Comparison of ENCODE assay signal across 26 cellular contexts in genomic region chr22:41116342-41116741, GRCh38. TPM values are rescaled to one million over a fixed set of nuclear protein-coding genes. Genes with fewer than 3 reads are reported as not detected.
A peak's percentile ranks its signal among the peaks of the same experiment; 100 is the strongest.
DNase-seq lines count a peak whose midpoint lies in the region; ATAC-seq, FAIRE-seq and TF ChIP-seq lines count a peak whose summit lies in the region.
"Had no signal": no experiment of that assay in that cellular context is flagged by ENCODE, and none has a peak within 500 bp of the region (broad histone marks: within the 10 kb centered on the region; RNA-seq: fewer than 3 reads in every experiment).

No MANE protein-coding gene starts in this region.

- H3K27me3 ChIP-seq in CD4-positive, CD25-positive, alpha-beta regulatory T cell (ENCODE audit: control insufficient read depth, insufficient read depth, low read length) = no peaks in the 10 kb centered on the region
- no peaks in the 10 kb centered on the region for H3K27me3 ChIP-seq in K562 (ENCODE audit: control insufficient read depth in 2 of 2, insufficient read depth in 2 of 2, low read length in 2 of 2)
- H3K27me3 ChIP-seq: BE2C, BLaER1 had no signal

- no peak overlapping the region for H3K4me3 Mint-ChIP-seq in CD4-positive, CD25-positive, alpha-beta regulatory T cell
- H3K4me3 Mint-ChIP-seq in endothelial cell (ENCODE audit: unreplicated experiment) = no peak overlapping the region
- H3K4me3 Mint-ChIP-seq: CD14-positive monocyte; CD4-positive, alpha-beta T cell; CD8-positive, alpha-beta T cell had no signal

- H3K9me1 ChIP-seq in K562 (ENCODE audit: control insufficient read depth, insufficient read depth, low read length) = no peaks in the 10 kb centered on the region

- DNase-seq in CD4-positive, CD25-positive, alpha-beta regulatory T cell = no peak
- DNase-seq in K562 (ENCODE audit: extremely low read depth in 1 of 4, low spot score in 3 of 4) = no peak
- DNase-seq in endothelial cell (ENCODE audit: low spot score) = no peak
- no peak for DNase-seq in NOMO-1 treated with dmso at 0.1 percent for 144 hours (lab: John Stamatoyannopoulos, UW; ENCODE audit: unreplicated experiment)
- no peak for DNase-seq in GM13976 (ENCODE audit: low spot score)
- DNase-seq: 8988T; ACHN; BE2C; C1 segment of cervical spinal cord; CD4-positive, alpha-beta T cell; CD8-positive, alpha-beta T cell; DMS 273 treated with DMSO at 0.1 percent for 48 hours; DMS153; DMS53; DMS79; DND-41; EL; GDM1 had no signal

- peaks cover 82% of the 10 kb centered on the region for H3K79me2 ChIP-seq in K562 (ENCODE audit: control insufficient read depth, insufficient read depth, low read length)

- 93% methylated on average over 2 of the region's 2 CpGs for WGBS in K562 (ENCODE audit: insufficient coverage, low coverage, missing lambda C conversion rate)

- BruUV-seq in K562 (replicated peaks; lab: Mats Ljungman, UMichigan) = no TSS peak

- H4K20me1 ChIP-seq in K562 (replicated peaks; ENCODE audit: control insufficient read depth, insufficient read depth, low read length) = no peaks in the 10 kb centered on the region

- H3K27ac ChIP-seq in CD4-positive, CD25-positive, alpha-beta regulatory T cell (ENCODE audit: insufficient read depth, low read length, poor library complexity, severe bottlenecking) = no peak overlapping the region
- H3K27ac ChIP-seq in HEK293 (ENCODE audit: extremely low read depth, low read depth, low read length) = no peak overlapping the region
- H3K27ac ChIP-seq in K562 (ENCODE audit: extremely low read depth, low read depth, low read length) = no peak overlapping the region
- H3K27ac ChIP-seq: BLaER1 had no signal

- TF ChIP-seq RAD21 in K562 (CRISPR knock-in tag; conservative IDR thresholded peaks at IDR 0.05 in 1 of 2, IDR thresholded peaks at IDR 0.05 in 1 of 2) = no peak

- H3K36me3 ChIP-seq in CD4-positive, CD25-positive, alpha-beta regulatory T cell (ENCODE audit: control insufficient read depth, insufficient read depth, low read length) = peaks cover 60% of the 10 kb centered on the region
- peaks cover 41 to 63% of the 10 kb centered on the region in 2 experiments for H3K36me3 ChIP-seq in HEK293 (ENCODE audit: control insufficient read depth in 2 of 2, insufficient read depth in 1 of 2, low read length in 2 of 2)
- H3K36me3 ChIP-seq in K562 (ENCODE audit: control insufficient read depth, insufficient read depth, low read length) = peaks cover 36% of the 10 kb centered on the region

- no peak for TF ChIP-seq EP300 in K562 (IDR thresholded peaks at IDR 0.05; ENCODE audit: low read length)

- in situ Hi-C loops in K562 (cut with MboI) (no loop called here), GM13976 (cut with MboI; ENCODE audit: low sequenced_read_pairs, unreplicated experiment) (no loop called here)

- POLR2A ChIA-PET in HEK293 (lab: Yijun Ruan, JAX) (interaction anchor here (0.8 kb wide), 1 partner anchor 23 kb away, joined by 3 read pairs; no protein-coding TSS in a partner anchor), K562 (lab: Yijun Ruan, JAX) (no interaction called here)

- peaks cover 11 to 65% (median 47%) of the 10 kb centered on the region in 4 donors for H3K4me1 Mint-ChIP-seq in CD4-positive, CD25-positive, alpha-beta regulatory T cell
- H3K4me1 Mint-ChIP-seq in endothelial cell (ENCODE audit: unreplicated experiment) = peaks cover 9% of the 10 kb centered on the region

- no peak for FAIRE-seq in K562 (lab: Jason Lieb, UNC)
- FAIRE-seq: A204.1, GM12878, GM12892 had no signal

- H3K9me3 Mint-ChIP-seq in CD4-positive, CD25-positive, alpha-beta regulatory T cell = peaks cover 0 to 3% (median 0%) of the 10 kb centered on the region in 7 donors
- H3K9me3 Mint-ChIP-seq in endothelial cell (ENCODE audit: unreplicated experiment) = no peaks in the 10 kb centered on the region
- H3K9me3 Mint-ChIP-seq: CD4-positive, alpha-beta T cell; CD8-positive, alpha-beta T cell had no signal

- H3K4me2 ChIP-seq in K562 (ENCODE audit: insufficient read depth, low read length) = no peak overlapping the region
- H3K4me2 ChIP-seq: BLaER1 had no signal

- no peaks in the 10 kb centered on the region for H3K27me3 Mint-ChIP-seq in CD4-positive, CD25-positive, alpha-beta regulatory T cell
- no peaks in the 10 kb centered on the region for H3K27me3 Mint-ChIP-seq in endothelial cell (ENCODE audit: unreplicated experiment)
- H3K27me3 Mint-ChIP-seq: CD4-positive, alpha-beta T cell had no signal

- no peaks in the 10 kb centered on the region for H3K9me3 ChIP-seq in CD4-positive, CD25-positive, alpha-beta regulatory T cell (ENCODE audit: control insufficient read depth in 2 of 2, low read length in 2 of 2)
- H3K9me3 ChIP-seq in HEK293 (ENCODE audit: control insufficient read depth, insufficient read depth, low read depth, low read length) (no peaks in the 10 kb centered on the region), K562 (replicated peaks; ENCODE audit: control insufficient read depth, insufficient read depth, low read depth, low read length) (no peaks in the 10 kb centered on the region)
- H3K9me3 ChIP-seq: BE2C, BLaER1 had no signal

- no peak for ATAC-seq in CD4-positive, CD25-positive, alpha-beta regulatory T cell (ENCODE audit: low read depth in 2 of 2)
- ATAC-seq in K562 (no peak), GM21528 (IDR thresholded peaks at IDR 0.05; ENCODE audit: low FRiP score, unreplicated experiment) (no peak), GM19328 (IDR thresholded peaks at IDR 0.05; ENCODE audit: unreplicated experiment) (no peak)
- ATAC-seq: CD8-positive, alpha-beta T cell had no signal

- CTCF ChIA-PET in HEK293 (lab: Yijun Ruan, JAX) (interaction anchor here (0.6 to 2.5 kb wide), 2 partner anchors 69 to 194 kb away, joined by 3 to 9 read pairs; no protein-coding TSS in a partner anchor), K562 (lab: Yijun Ruan, JAX; ENCODE audit: low intra/inter-chr PET ratio) (no interaction called here)

- H2AFZ ChIP-seq in K562 (ENCODE audit: low read depth, low read length) = no peak overlapping the region

- H3K4me3 ChIP-seq in CD4-positive, CD25-positive, alpha-beta regulatory T cell (ENCODE audit: low read depth, low read length) = no peak overlapping the region
- H3K4me3 ChIP-seq in HEK293 (ENCODE audit: low read depth, low read length) = no peak overlapping the region
- H3K4me3 ChIP-seq in K562 = no peak overlapping the region
- H3K4me3 ChIP-seq: BLaER1, GM12878 had no signal

- peaks cover 22% of the 10 kb centered on the region for H3K4me1 ChIP-seq in CD4-positive, CD25-positive, alpha-beta regulatory T cell (ENCODE audit: control insufficient read depth, insufficient read depth, low read length, poor library complexity, severe bottlenecking)
- H3K4me1 ChIP-seq in HEK293 (ENCODE audit: control insufficient read depth, insufficient read depth, low read length) (peaks cover 6% of the 10 kb centered on the region), K562 (replicated peaks in 1 of 2; ENCODE audit: control insufficient read depth in 2 of 2, insufficient read depth in 2 of 2, low read length in 2 of 2) (no peaks in the 10 kb centered on the region; a peak in 1 of 5 replicates)
- H3K4me1 ChIP-seq: BE2C, BLaER1 had no signal

- intact Hi-C loops in K562 (cut with micrococcal nuclease) = no loop called here

- H3K36me3 Mint-ChIP-seq in CD4-positive, CD25-positive, alpha-beta regulatory T cell = peaks cover 26% of the 10 kb centered on the region
- peaks cover 31% of the 10 kb centered on the region for H3K36me3 Mint-ChIP-seq in endothelial cell (ENCODE audit: low read depth, unreplicated experiment)

- H3K27ac Mint-ChIP-seq in CD4-positive, CD25-positive, alpha-beta regulatory T cell = peak overlapping the region in 2 of 3 donors; percentile 17 to 38
- peak overlapping the region; percentile 18 for H3K27ac Mint-ChIP-seq in endothelial cell (ENCODE audit: unreplicated experiment)

- TF ChIP-seq POLR2A in K562 (conservative IDR thresholded peaks at IDR 0.05) = no peak

- no peak overlapping the region for H3K9ac ChIP-seq in K562 (ENCODE audit: insufficient read depth in 1 of 2, low read depth in 2 of 2, low read length in 2 of 2)
- H3K9ac ChIP-seq: BLaER1 had no signal

- no peak for TF ChIP-seq CTCF in HEK293 (tag by site-specific recombination; IDR thresholded peaks at IDR 0.05)
- TF ChIP-seq CTCF in K562 (IDR thresholded peaks at IDR 0.05 in 2 of 3, conservative IDR thresholded peaks at IDR 0.05 in 1 of 3; ENCODE audit: insufficient read depth in 2 of 3, low read depth in 1 of 3, low read length in 3 of 3) = no peak
- no peak for TF ChIP-seq CTCF in endothelial cell (IDR thresholded peaks at IDR 0.05; ENCODE audit: unreplicated experiment)
- no peak for TF ChIP-seq CTCF in GM13976 (IDR thresholded peaks at IDR 0.05; ENCODE audit: borderline replicate concordance, control extremely low read depth, extremely low read depth, insufficient read depth, missing control alignments)

TF ChIP-seq in K562, 482 proteins besides CTCF, POLR2A, EP300 and RAD21:
- TF ChIP-seq ELF4 (CRISPR knock-in tag; IDR thresholded peaks at IDR 0.05) (no peak), ZNF146 (CRISPR knock-in tag; IDR thresholded peaks at IDR 0.05; ENCODE audit: unreplicated experiment) (peak; percentile 84), RBM25 (IDR thresholded peaks at IDR 0.05; ENCODE audit: low read depth, low read length, severe bottlenecking) (peak; percentile 17)

RNA-seq across cellular contexts. Expression of gene EP300, which starts 23.9 kb away (rescaled TPM):
- 177 TPM for total RNA-seq in CD4-positive, CD25-positive, alpha-beta regulatory T cell
- 10 to 100 TPM in 2 of 4 donors, 1 to 10 TPM in 2; 8.1 to 14.8 (median 10.7) TPM for polyA plus RNA-seq in CD4-positive, CD25-positive, alpha-beta regulatory T cell
- total RNA-seq in K562 (2011; cell fraction: chromatin; rRNA removed; ENCODE audit: low replicate concordance) = 119 and 226 TPM in 2 replicates
- 62.4 and 69.7 TPM in 2 replicates for total RNA-seq in K562 (2011; cell fraction: nucleolus; rRNA removed)
- 115 and 158 TPM in 2 replicates for total RNA-seq in K562 (2011; cell fraction: nucleoplasm; rRNA removed)
- 10.9 and 12.3 TPM in 2 replicates for total RNA-seq in K562 (2014; rRNA removed)
- 12.0 TPM in 2 replicates for total RNA-seq in K562 (2014; rRNA removed; fragmentation: Illumina TruSeq; extraction: Trizol)
- total RNA-seq in K562 (2015; rRNA removed; fragmentation: Illumina TruSeq; extraction: Trizol) = 10.4 and 10.6 TPM in 2 replicates
- 27.9 and 28.6 TPM in 2 replicates for total RNA-seq in K562 (2021)
- polyA plus RNA-seq in K562 (2011; rRNA removed) = 5.7 and 9.2 TPM in 2 replicates
- 7.2 and 8.2 TPM in 2 replicates for polyA plus RNA-seq in K562 (2011; cell fraction: cytosol; rRNA removed)
- polyA plus RNA-seq in K562 (2011; cell fraction: nucleus; rRNA removed) = 24.3 and 35.7 TPM in 2 replicates
- polyA plus RNA-seq in K562 (2012) = 17.2 and 17.7 TPM in 2 replicates
- polyA plus RNA-seq in K562 (2014; fragmentation: Illumina TruSeq; extraction: Trizol) = 20.8 and 24.5 TPM in 2 replicates
- polyA plus RNA-seq in K562 (2014; fragmentation: Nextera tagmentation; extraction: Ambion mirVana) = 1 to 10 TPM; 2.2 to 4.0 TPM
- polyA plus RNA-seq in K562 (2014; rRNA removed) = 10.5 and 12.7 TPM in 2 replicates
- polyA minus RNA-seq in K562 (2011; rRNA and poly(A)+ RNA removed) = 26.7 and 40.2 TPM in 2 replicates
- polyA minus RNA-seq in K562 (2011; cell fraction: cytosol; rRNA and poly(A)+ RNA removed) = 21.4 and 35.3 TPM in 2 replicates
- polyA minus RNA-seq in K562 (2011; cell fraction: nucleus; rRNA and poly(A)+ RNA removed) = 34.9 and 44.5 TPM in 2 replicates
- total RNA-seq in endothelial cell (ENCODE audit: unreplicated experiment) = 115 TPM
